ENCODE assay signal across 2 cellular contexts in the genomic region with DNA sequence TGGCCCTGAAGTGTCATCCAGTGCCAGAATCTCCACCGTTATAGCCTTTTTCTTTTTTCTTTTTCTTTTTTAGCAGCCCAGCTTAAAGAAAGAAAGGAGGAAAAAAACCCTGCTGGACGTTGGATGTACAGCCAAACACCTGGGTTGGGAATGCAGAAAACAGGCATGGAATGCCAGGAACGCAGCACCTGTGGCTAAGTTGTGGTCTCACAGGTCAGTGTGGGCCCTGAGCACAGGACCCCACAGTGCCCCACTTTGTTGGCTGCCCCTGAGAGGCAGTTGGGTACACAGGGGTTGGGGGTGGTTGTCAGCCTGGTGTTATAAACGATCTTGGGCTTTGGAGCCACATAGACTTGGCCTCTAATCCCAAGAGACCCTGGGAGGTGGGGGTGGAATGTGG.
A peak's percentile ranks its signal among the peaks of the same experiment; 100 is the strongest.
TF ChIP-seq lines count a peak whose summit lies in the region.

No MANE protein-coding gene starts in this region.

TF ChIP-seq in HCT116, 20 proteins besides CTCF, POLR2A, EP300 and RAD21:
- TF ChIP-seq POLR2AphosphoS5 (IDR thresholded peaks at IDR 0.05; ENCODE audit: low read depth, low read length) (no peak), EZH2phosphoT487 (IDR thresholded peaks at IDR 0.05; ENCODE audit: borderline replicate concordance) (no peak), ZNF274 (IDR thresholded peaks at IDR 0.05; ENCODE audit: low read depth, low read length) (no peak), EGR1 (IDR thresholded peaks at IDR 0.05; ENCODE audit: low read depth) (no peak), YY1 (IDR thresholded peaks at IDR 0.05; ENCODE audit: extremely low read depth, insufficient replicate concordance, low read depth, low read length) (no peak), TCF7L2 (IDR thresholded peaks at IDR 0.05; ENCODE audit: borderline replicate concordance, extremely low read depth, insufficient read depth, insufficient read length) (no peak), FOSL1 (IDR thresholded peaks at IDR 0.05; ENCODE audit: low read depth) (no peak), SIN3A (IDR thresholded peaks at IDR 0.05; ENCODE audit: low read depth) (no peak), SP1 (IDR thresholded peaks at IDR 0.05; ENCODE audit: low read depth) (no peak)
- TF ChIP-seq, protein P1, sequence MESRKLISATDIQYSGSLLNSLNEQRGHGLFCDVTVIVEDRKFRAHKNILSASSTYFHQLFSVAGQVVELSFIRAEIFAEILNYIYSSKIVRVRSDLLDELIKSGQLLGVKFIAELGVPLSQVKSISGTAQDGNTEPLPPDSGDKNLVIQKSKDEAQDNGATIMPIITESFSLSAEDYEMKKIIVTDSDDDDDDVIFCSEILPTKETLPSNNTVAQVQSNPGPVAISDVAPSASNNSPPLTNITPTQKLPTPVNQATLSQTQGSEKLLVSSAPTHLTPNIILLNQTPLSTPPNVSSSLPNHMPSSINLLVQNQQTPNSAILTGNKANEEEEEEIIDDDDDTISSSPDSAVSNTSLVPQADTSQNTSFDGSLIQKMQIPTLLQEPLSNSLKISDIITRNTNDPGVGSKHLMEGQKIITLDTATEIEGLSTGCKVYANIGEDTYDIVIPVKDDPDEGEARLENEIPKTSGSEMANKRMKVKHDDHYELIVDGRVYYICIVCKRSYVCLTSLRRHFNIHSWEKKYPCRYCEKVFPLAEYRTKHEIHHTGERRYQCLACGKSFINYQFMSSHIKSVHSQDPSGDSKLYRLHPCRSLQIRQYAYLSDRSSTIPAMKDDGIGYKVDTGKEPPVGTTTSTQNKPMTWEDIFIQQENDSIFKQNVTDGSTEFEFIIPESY (IDR thresholded peaks at IDR 0.05; ENCODE audit: extremely low read depth, insufficient replicate concordance, low read length), result no peak
- TF ChIP-seq, protein P2, sequence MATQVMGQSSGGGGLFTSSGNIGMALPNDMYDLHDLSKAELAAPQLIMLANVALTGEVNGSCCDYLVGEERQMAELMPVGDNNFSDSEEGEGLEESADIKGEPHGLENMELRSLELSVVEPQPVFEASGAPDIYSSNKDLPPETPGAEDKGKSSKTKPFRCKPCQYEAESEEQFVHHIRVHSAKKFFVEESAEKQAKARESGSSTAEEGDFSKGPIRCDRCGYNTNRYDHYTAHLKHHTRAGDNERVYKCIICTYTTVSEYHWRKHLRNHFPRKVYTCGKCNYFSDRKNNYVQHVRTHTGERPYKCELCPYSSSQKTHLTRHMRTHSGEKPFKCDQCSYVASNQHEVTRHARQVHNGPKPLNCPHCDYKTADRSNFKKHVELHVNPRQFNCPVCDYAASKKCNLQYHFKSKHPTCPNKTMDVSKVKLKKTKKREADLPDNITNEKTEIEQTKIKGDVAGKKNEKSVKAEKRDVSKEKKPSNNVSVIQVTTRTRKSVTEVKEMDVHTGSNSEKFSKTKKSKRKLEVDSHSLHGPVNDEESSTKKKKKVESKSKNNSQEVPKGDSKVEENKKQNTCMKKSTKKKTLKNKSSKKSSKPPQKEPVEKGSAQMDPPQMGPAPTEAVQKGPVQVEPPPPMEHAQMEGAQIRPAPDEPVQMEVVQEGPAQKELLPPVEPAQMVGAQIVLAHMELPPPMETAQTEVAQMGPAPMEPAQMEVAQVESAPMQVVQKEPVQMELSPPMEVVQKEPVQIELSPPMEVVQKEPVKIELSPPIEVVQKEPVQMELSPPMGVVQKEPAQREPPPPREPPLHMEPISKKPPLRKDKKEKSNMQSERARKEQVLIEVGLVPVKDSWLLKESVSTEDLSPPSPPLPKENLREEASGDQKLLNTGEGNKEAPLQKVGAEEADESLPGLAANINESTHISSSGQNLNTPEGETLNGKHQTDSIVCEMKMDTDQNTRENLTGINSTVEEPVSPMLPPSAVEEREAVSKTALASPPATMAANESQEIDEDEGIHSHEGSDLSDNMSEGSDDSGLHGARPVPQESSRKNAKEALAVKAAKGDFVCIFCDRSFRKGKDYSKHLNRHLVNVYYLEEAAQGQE (IDR thresholded peaks at IDR 0.05; ENCODE audit: low read depth), result no peak
- TF ChIP-seq, protein P3, sequence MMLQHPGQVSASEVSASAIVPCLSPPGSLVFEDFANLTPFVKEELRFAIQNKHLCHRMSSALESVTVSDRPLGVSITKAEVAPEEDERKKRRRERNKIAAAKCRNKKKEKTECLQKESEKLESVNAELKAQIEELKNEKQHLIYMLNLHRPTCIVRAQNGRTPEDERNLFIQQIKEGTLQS (IDR thresholded peaks at IDR 0.05), result no peak

TF ChIP-seq in H1, 55 proteins besides CTCF, POLR2A, EP300 and RAD21:
- peak; percentile 94 for TF ChIP-seq TEAD4 (IDR thresholded peaks at IDR 0.05; ENCODE audit: low read depth, low read length)
- no peak for TF ChIP-seq POU5F1 (IDR thresholded peaks at IDR 0.05; ENCODE audit: low read depth, low read length)
- no peak for TF ChIP-seq ZNF274 (IDR thresholded peaks at IDR 0.05; ENCODE audit: borderline replicate concordance, extremely low read depth, low read length)
- no peak for TF ChIP-seq YY1 (IDR thresholded peaks at IDR 0.05; ENCODE audit: low read depth, low read length)
- peak; percentile 95 for TF ChIP-seq TCF12 (IDR thresholded peaks at IDR 0.05; ENCODE audit: low read depth, low read length)
